11 cellular contexts compared by ENCODE assay signal in genomic region chr6:4781426-4781825, GRCh38. TPM values are rescaled to one million over a fixed set of nuclear protein-coding genes. Genes with fewer than 3 reads are reported as not detected.
DNase-seq lines count a peak whose midpoint lies in the region; ATAC-seq and TF ChIP-seq lines count a peak whose summit lies in the region.
"Had no signal": no experiment of that assay in that cellular context is flagged by ENCODE, and none has a peak within 500 bp of the region (broad histone marks: within the 10 kb centered on the region; RNA-seq: fewer than 3 reads in every experiment).

No MANE protein-coding gene starts in this region.

- intact Hi-C loops in transverse colon (cut with DNase I; ENCODE audit: low total_unique reads), result no loop called here

- H2BK120ac ChIP-seq in mesendoderm (ENCODE audit: low read depth, low read length), result no peak overlapping the region

- peaks cover 14% of the 10 kb centered on the region for H3K79me1 ChIP-seq in mesendoderm (ENCODE audit: low read length)

- H3K36me3 ChIP-seq in transverse colon (no peaks in the 10 kb centered on the region), mesendoderm (ENCODE audit: control insufficient read depth, insufficient read depth, low read length) (no peaks in the 10 kb centered on the region)

- no peak for TF ChIP-seq CTCF in transverse colon (IDR thresholded peaks at IDR 0.05)

- no peaks in the 10 kb centered on the region for H3K9me3 ChIP-seq in transverse colon

- peaks cover 4% of the 10 kb centered on the region for H3K9me3 Mint-ChIP-seq in activated T-cell treated with anti-CD3 and anti-CD28 coated beads, Interleukin-2, amount 50 U/mL, for 4 hours
- H3K9me3 Mint-ChIP-seq in activated T-cell treated with anti-CD3 and anti-CD28 coated beads, Interleukin-2, amount 50 U/mL, for 24 hours, result peaks cover 19% of the 10 kb centered on the region
- peaks cover 22% of the 10 kb centered on the region for H3K9me3 Mint-ChIP-seq in activated naive CD8-positive, alpha-beta T cell treated with anti-CD3 and anti-CD28 coated beads for 36 hours

- H3K56ac ChIP-seq in mesendoderm (ENCODE audit: low read length), result no peak overlapping the region

- no peak overlapping the region for H3K4ac ChIP-seq in mesendoderm (ENCODE audit: low read depth, low read length)

- no peak for TF ChIP-seq POLR2A in transverse colon (IDR thresholded peaks at IDR 0.05)

- H3K27me3 ChIP-seq in transverse colon (no peaks in the 10 kb centered on the region), mesendoderm (ENCODE audit: insufficient read depth, low read length, poor library complexity) (peaks cover 2% of the 10 kb centered on the region)

- 26 to 44% methylated on average over 4 of the region's 4 CpGs for WGBS in transverse colon (ENCODE audit: low coverage in 1 of 2), 2 donors
- WGBS in mesendoderm (ENCODE audit: extremely low coverage, insufficient coverage, low lambda C conversion rate), result no CpG with 5 or more reads among the region's 4 CpGs

- TF ChIP-seq EP300 in transverse colon (IDR thresholded peaks at IDR 0.05; ENCODE audit: low read depth), result no peak

- H3K4me2 ChIP-seq in mesendoderm (ENCODE audit: low read length), result no peak overlapping the region

- no peak overlapping the region for H4K8ac ChIP-seq in mesendoderm (ENCODE audit: low read depth, low read length)

- peak overlapping the region; percentile 2 for H3K4me3 Mint-ChIP-seq in activated T-cell treated with anti-CD3 and anti-CD28 coated beads, Interleukin-2, amount 50 U/mL, for 4 hours
- no peak overlapping the region for H3K4me3 Mint-ChIP-seq in activated T-cell treated with anti-CD3 and anti-CD28 coated beads, Interleukin-2, amount 50 U/mL, for 24 hours
- peak overlapping the region; percentile 29 for H3K4me3 Mint-ChIP-seq in activated naive CD8-positive, alpha-beta T cell treated with anti-CD3 and anti-CD28 coated beads for 36 hours

- H4K5ac ChIP-seq in mesendoderm (ENCODE audit: low read length), result no peak overlapping the region

- no peak overlapping the region for H2AK5ac ChIP-seq in mesendoderm (ENCODE audit: low read length)

- no peak overlapping the region for H3K23ac ChIP-seq in mesendoderm (ENCODE audit: low read length)

- H3K27ac ChIP-seq in transverse colon, result peak overlapping the region; percentile 47 to 68 (median 62)
- H3K27ac ChIP-seq in mesendoderm (ENCODE audit: low read depth, low read length), result no peak overlapping the region
- H3K27ac ChIP-seq: skin epidermis had no signal

- no peak for DNase-seq in activated T-cell treated with anti-CD3 and anti-CD28 coated beads, Interleukin-2, amount 50 U/mL, for 4 hours
- DNase-seq in activated T-cell treated with anti-CD3 and anti-CD28 coated beads, Interleukin-2, amount 50 U/mL, for 24 hours, result no peak
- no peak for DNase-seq in activated naive CD8-positive, alpha-beta T cell treated with anti-CD3 and anti-CD28 coated beads for 36 hours
- DNase-seq in transverse colon (no peak), HK-2 (ENCODE audit: unreplicated experiment) (no peak), mesendoderm (no peak), inferior parietal cortex (ENCODE audit: extremely low spot score) (no peak)
- DNase-seq: H7 had no signal

- no peak overlapping the region for H2BK15ac ChIP-seq in mesendoderm (replicated peaks; ENCODE audit: low read depth)

- ATAC-seq in activated T-cell treated with anti-CD3 and anti-CD28 coated beads, Interleukin-2, amount 50 U/mL, for 4 hours, result no peak
- ATAC-seq in HG02678 (IDR thresholded peaks at IDR 0.05; ENCODE audit: unreplicated experiment), result peak; percentile 24
- ATAC-seq: activated CD4-positive, CD25-positive, alpha-beta regulatory T cell treated with anti-CD3 and anti-CD28 coated beads, Interleukin-2, amount 50 U/mL, for 24 hours had no signal

- H3K36me3 Mint-ChIP-seq in activated T-cell treated with anti-CD3 and anti-CD28 coated beads, Interleukin-2, amount 50 U/mL, for 4 hours (ENCODE audit: insufficient read depth), result peaks cover 3% of the 10 kb centered on the region
- H3K36me3 Mint-ChIP-seq in activated T-cell treated with anti-CD3 and anti-CD28 coated beads, Interleukin-2, amount 50 U/mL, for 24 hours (ENCODE audit: low read depth), result peaks cover 11% of the 10 kb centered on the region
- peaks cover 42% of the 10 kb centered on the region for H3K36me3 Mint-ChIP-seq in activated naive CD8-positive, alpha-beta T cell treated with anti-CD3 and anti-CD28 coated beads for 36 hours

- peaks cover 76% of the 10 kb centered on the region for H3K79me2 ChIP-seq in mesendoderm (ENCODE audit: control insufficient read depth, insufficient read depth, low read length)

- H3K18ac ChIP-seq in mesendoderm (ENCODE audit: low read length), result no peak overlapping the region

- H3K4me1 ChIP-seq in transverse colon (peaks cover 17 to 61% (median 33%) of the 10 kb centered on the region in 4 donors), mesendoderm (ENCODE audit: control insufficient read depth, low read depth, low read length) (peaks cover 14% of the 10 kb centered on the region)

- H2BK5ac ChIP-seq in mesendoderm (ENCODE audit: low read length), result no peak overlapping the region

- H3K9ac ChIP-seq in mesendoderm (ENCODE audit: low read length), result no peak overlapping the region

- in situ Hi-C loops in transverse colon (cut with MboI; ENCODE audit: low pct_ligation_motif_present in 1 of 4, low pct_unique_long_range_greater_than_20kb in 1 of 4, low sequenced_read_pairs in 3 of 4), result loop anchor here in 1 of 4 donors (25.0 kb wide), 1 partner anchor 469 kb away; no protein-coding TSS in a partner anchor

- no peak overlapping the region for H3K4me3 ChIP-seq in transverse colon
- no peak overlapping the region for H3K4me3 ChIP-seq in mesendoderm (ENCODE audit: low read length)
- H3K4me3 ChIP-seq: skin epidermis had no signal

- peaks cover 68% of the 10 kb centered on the region for H3K4me1 Mint-ChIP-seq in activated T-cell treated with anti-CD3 and anti-CD28 coated beads, Interleukin-2, amount 50 U/mL, for 4 hours (ENCODE audit: low read depth)
- peaks cover 77% of the 10 kb centered on the region for H3K4me1 Mint-ChIP-seq in activated T-cell treated with anti-CD3 and anti-CD28 coated beads, Interleukin-2, amount 50 U/mL, for 24 hours (ENCODE audit: low read depth)
- H3K4me1 Mint-ChIP-seq in activated naive CD8-positive, alpha-beta T cell treated with anti-CD3 and anti-CD28 coated beads for 36 hours, result peaks cover 66% of the 10 kb centered on the region

- H3K27ac Mint-ChIP-seq in activated T-cell treated with anti-CD3 and anti-CD28 coated beads, Interleukin-2, amount 50 U/mL, for 24 hours, result no peak overlapping the region
- H3K27ac Mint-ChIP-seq in activated naive CD8-positive, alpha-beta T cell treated with anti-CD3 and anti-CD28 coated beads for 36 hours, result peak overlapping the region; percentile 45

- no peaks in the 10 kb centered on the region for H3K27me3 Mint-ChIP-seq in activated T-cell treated with anti-CD3 and anti-CD28 coated beads, Interleukin-2, amount 50 U/mL, for 4 hours (ENCODE audit: low read depth)
- H3K27me3 Mint-ChIP-seq in activated T-cell treated with anti-CD3 and anti-CD28 coated beads, Interleukin-2, amount 50 U/mL, for 24 hours, result no peaks in the 10 kb centered on the region
- no peaks in the 10 kb centered on the region for H3K27me3 Mint-ChIP-seq in activated naive CD8-positive, alpha-beta T cell treated with anti-CD3 and anti-CD28 coated beads for 36 hours

RNA-seq across cellular contexts. Expression of gene CDYL, which starts 5.2 kb away (rescaled TPM):
- 10 to 100 TPM; 19.1 to 22.3 (median 21.4) TPM for total RNA-seq in activated T-cell treated with anti-CD3 and anti-CD28 coated beads, Interleukin-2, amount 50 U/mL, for 4 hours
- 10 to 100 TPM; 38.8 to 40.5 TPM for total RNA-seq in activated naive CD8-positive, alpha-beta T cell treated with anti-CD3 and anti-CD28 coated beads for 36 hours
- 10 to 100 TPM; 23.6 to 40.8 (median 30.0) TPM for total RNA-seq in transverse colon
- 72.2 TPM for polyA plus RNA-seq in mesendoderm (2013, experiment 1 of 2)
- polyA plus RNA-seq in mesendoderm (2013, experiment 2 of 2), result 80.5 TPM
